ENCODE assay signal across 10 cellular contexts in the genomic region with DNA sequence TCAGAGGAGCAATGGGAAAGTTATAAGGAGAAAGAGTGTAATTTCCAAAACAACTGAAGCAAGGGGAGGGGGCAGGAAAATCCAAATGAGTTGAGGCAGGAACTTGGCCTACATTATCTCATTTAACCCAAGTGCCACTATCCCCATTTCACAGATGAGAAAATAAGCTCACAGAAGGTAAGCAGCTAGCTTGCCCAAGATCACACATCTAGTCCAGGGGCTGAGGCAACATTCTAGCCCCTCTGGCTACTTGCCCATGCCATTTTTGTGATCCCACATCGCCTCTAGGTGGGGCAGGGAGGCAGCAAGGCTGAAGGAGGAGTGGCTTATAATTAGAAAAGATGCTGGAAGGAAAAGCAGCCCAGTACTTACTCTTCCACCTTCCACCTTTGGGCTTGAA. TPM values are rescaled to one million over a fixed set of nuclear protein-coding genes. Genes with fewer than 3 reads are reported as not detected.
A peak's percentile ranks its signal among the peaks of the same experiment; 100 is the strongest.
DNase-seq lines count a peak whose midpoint lies in the region; ATAC-seq, FAIRE-seq and TF ChIP-seq lines count a peak whose summit lies in the region.
"Had no signal": no experiment of that assay in that cellular context is flagged by ENCODE, and none has a peak within 500 bp of the region (broad histone marks: within the 10 kb centered on the region; RNA-seq: fewer than 3 reads in every experiment).

No MANE protein-coding gene starts in this region.

- TF ChIP-seq POLR2A in GM12892 (IDR thresholded peaks at IDR 0.05; ENCODE audit: low read depth, low read length), result no peak

- FAIRE-seq in GM12892 (lab: Jason Lieb, UNC), result peak; percentile 53
- FAIRE-seq: kidney had no signal

- peaks cover 12% of the 10 kb centered on the region for H3K36me3 ChIP-seq in NT2/D1 (ENCODE audit: insufficient read depth, insufficient read length, low read length)
- H3K36me3 ChIP-seq in effector memory CD4-positive, alpha-beta T cell (ENCODE audit: control insufficient read depth, insufficient read depth, low read length), result peaks cover 6% of the 10 kb centered on the region

- H3K27ac ChIP-seq in foreskin keratinocyte, result no peak overlapping the region
- H3K27ac ChIP-seq in effector memory CD4-positive, alpha-beta T cell (ENCODE audit: insufficient read depth, low read length, poor library complexity, severe bottlenecking), result no peak overlapping the region

- H3K4me1 ChIP-seq in NT2/D1 (ENCODE audit: insufficient read depth, insufficient read length) (no peaks in the 10 kb centered on the region), foreskin keratinocyte (peaks cover 17% of the 10 kb centered on the region)
- H3K4me1 ChIP-seq in effector memory CD4-positive, alpha-beta T cell (ENCODE audit: control insufficient read depth, insufficient read depth, low read length, poor library complexity, severe bottlenecking), result peaks cover 22% of the 10 kb centered on the region

- peak; percentile 39 for TF ChIP-seq CTCF in foreskin keratinocyte (conservative IDR thresholded peaks at IDR 0.05)

- ATAC-seq in foreskin keratinocyte (no peak), GM19351 (IDR thresholded peaks at IDR 0.05; ENCODE audit: unreplicated experiment) (no peak)

- H3K4me3 ChIP-seq in NT2/D1 (ENCODE audit: insufficient read length, low read depth), result no peak overlapping the region
- H3K4me3 ChIP-seq in effector memory CD4-positive, alpha-beta T cell (ENCODE audit: insufficient read depth, low read depth, low read length, poor library complexity, severe bottlenecking), result no peak overlapping the region

- DNase-seq in COLO668 (lab: John Stamatoyannopoulos, UW; ENCODE audit: unreplicated experiment) (peak; percentile 10), GM12892 (ENCODE audit: insufficient read length) (no peak), NT2/D1 (ENCODE audit: low read depth, low spot score) (peak; percentile 35), foreskin keratinocyte (no peak), NCI-H187 (lab: John Stamatoyannopoulos, UW) (no peak)
- no peak for DNase-seq in effector memory CD4-positive, alpha-beta T cell
- DNase-seq in activated CD8-positive, alpha-beta memory T cell treated with anti-CD3 and anti-CD28 coated beads, Interleukin-2, amount 50 U/mL, for 4 hours, result no peak
- DNase-seq: activated gamma-delta T cell, kidney had no signal

- H3K9me3 ChIP-seq in NT2/D1 (ENCODE audit: insufficient read depth, low read length), result no peaks in the 10 kb centered on the region
- H3K9me3 ChIP-seq in effector memory CD4-positive, alpha-beta T cell (ENCODE audit: control insufficient read depth, low read length), result no peaks in the 10 kb centered on the region

- H3K9ac ChIP-seq in NT2/D1 (ENCODE audit: insufficient read length, low read depth), result no peak overlapping the region

- H3K27me3 ChIP-seq in NT2/D1 (ENCODE audit: insufficient read depth, insufficient read length) (peaks cover 4% of the 10 kb centered on the region), foreskin keratinocyte (no peaks in the 10 kb centered on the region)
- no peaks in the 10 kb centered on the region for H3K27me3 ChIP-seq in effector memory CD4-positive, alpha-beta T cell (replicated peaks; ENCODE audit: control insufficient read depth, insufficient read depth, low read length, poor library complexity, severe bottlenecking)

RNA-seq across cellular contexts. Expression of gene PSIP1, which starts 2.6 kb away (rescaled TPM):
- polyA plus RNA-seq in GM12892 (2012; ENCODE audit: missing spikeins), result 221 TPM
- 38.6 and 46.9 TPM in 2 replicates for total RNA-seq in foreskin keratinocyte
- 22.9 and 27.8 TPM in 2 replicates for polyA plus RNA-seq in foreskin keratinocyte

RNA-seq across cellular contexts. Expression of gene CCDC171, which starts 39.5 kb away (rescaled TPM):
- 3.9 TPM for polyA plus RNA-seq in GM12892 (2012; ENCODE audit: missing spikeins)
- total RNA-seq in foreskin keratinocyte, result 0.78 and 1.1 TPM in 2 replicates
- 0.18 and 0.20 TPM in 2 replicates for polyA plus RNA-seq in foreskin keratinocyte

Comparison
In these comparisons a context has a peak if more than half of its experiments do, and no peak if none do; other contexts are left out.
1. DNase-seq: peak in COLO668 (single experiment) and NT2/D1 (single experiment); none in GM12892 (single experiment), foreskin keratinocyte (0 of 2), NCI-H187 (0 of 2), effector memory CD4-positive, alpha-beta T cell (0 of 3) and activated CD8-positive, alpha-beta memory T cell treated with anti-CD3 and anti-CD28 coated beads, Interleukin-2, amount 50 U/mL, for 4 hours (single experiment).